Comparison of ENCODE assay signal across 24 cellular contexts in genomic region chr12:96170762-96171161, GRCh38.
"Had no signal": no experiment of that assay in that cellular context is flagged by ENCODE, and none has a peak within 500 bp of the region (broad histone marks: within the 10 kb centered on the region; RNA-seq: fewer than 3 reads in every experiment).

No MANE protein-coding gene starts in this region.

- H3K9me3 ChIP-seq: left lung, right lobe of liver, suprapubic skin, tibial artery had no signal

- H3K4me1 ChIP-seq: foreskin keratinocyte, right lobe of liver, suprapubic skin, tibial artery had no signal

- H3K27me3 ChIP-seq: brain microvascular endothelial cell, foreskin keratinocyte, left lung, right lobe of liver, suprapubic skin had no signal

- ATAC-seq: foreskin keratinocyte, natural killer cell had no signal

- DNase-seq: activated CD4-positive, alpha-beta T cell treated with anti-CD3 and anti-CD28 coated beads for 48 hours; activated CD4-positive, alpha-beta T cell treated with anti-CD3 and anti-CD28 coated beads, Interleukin-2, amount 50 U/mL, for 48 hours; activated CD8-positive, alpha-beta memory T cell treated with anti-CD3 and anti-CD28 coated beads for 24 hours; activated gamma-delta T cell; activated naive CD4-positive, alpha-beta T cell treated with anti-CD3 and anti-CD28 coated beads, Interleukin-2, amount 50 U/mL, for 16 hours; amniotic stem cell; brain microvascular endothelial cell; cortex of kidney; foreskin keratinocyte; left lung; natural killer cell; posterior cingulate gyrus; stimulated activated CD4-positive, alpha-beta T cell treated with anti-CD3 and anti-CD28 coated beads, Interleukin-4, amount 100 ng/mL, for 4 hours; stimulated activated CD8-positive, alpha-beta memory T cell treated with anti-CD3 and anti-CD28 coated beads, Interleukin-4, amount 100 ng/mL, for 48 hours; stimulated activated naive B cell treated with anti-CD40 and anti-IgM and Interleukin-4, amounts not matched to agents 10 μg/mL and 1 μg/mL and 100 μg/mL, for 72 hours; T-helper 1 cell; tibial artery had no signal

- H3K27ac ChIP-seq: brain microvascular endothelial cell, foreskin keratinocyte, right lobe of liver, suprapubic skin, tibial artery, VCaP had no signal

- FAIRE-seq: astrocyte, islet of Langerhans had no signal

- H3K36me3 ChIP-seq: brain microvascular endothelial cell, esophagus muscularis mucosa, left lung, right lobe of liver, suprapubic skin, tibial artery had no signal

- H3K4me3 ChIP-seq: esophagus muscularis mucosa, left lung, right lobe of liver, skin epidermis, suprapubic skin, tibial artery had no signal
